8 cellular contexts compared by ENCODE assay signal in the genomic region with DNA sequence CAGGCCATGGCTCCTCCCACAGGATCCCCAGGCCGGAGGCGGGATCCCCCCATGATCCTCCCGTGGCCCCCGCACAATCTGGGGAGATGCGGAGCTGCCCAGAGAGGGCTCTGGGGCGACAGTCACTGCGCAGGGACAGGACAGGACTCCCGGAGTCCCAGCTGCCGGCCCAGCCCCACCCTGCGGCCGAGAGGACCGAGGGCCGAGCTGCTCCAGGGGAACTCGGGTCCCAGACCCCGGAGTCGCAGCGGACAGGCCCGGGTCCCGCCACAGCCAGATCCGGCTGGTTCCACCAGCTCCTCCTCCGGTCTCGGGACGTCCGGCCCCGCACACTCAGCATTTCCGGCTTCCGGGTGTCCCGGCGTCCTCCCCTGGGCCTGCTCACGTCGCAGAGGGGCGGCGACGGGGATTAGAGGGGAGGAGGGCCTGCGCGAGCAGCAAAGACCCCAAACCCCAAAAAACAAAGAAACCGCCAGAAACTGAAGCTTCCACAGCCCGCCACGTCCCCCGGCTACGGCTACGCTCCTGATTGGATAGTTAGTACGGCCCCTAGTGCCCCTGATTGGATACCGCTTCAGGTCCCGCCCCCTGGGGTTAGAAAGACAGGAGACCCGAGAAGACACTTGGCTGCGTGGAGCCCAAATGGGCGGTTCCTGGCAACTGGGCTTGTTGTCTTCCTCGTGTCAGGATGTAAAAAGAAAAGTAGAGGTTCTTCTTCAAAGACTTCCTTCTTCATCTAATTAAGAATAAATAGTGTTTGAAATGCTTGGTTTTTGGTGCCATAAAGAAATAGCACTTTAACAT. TPM values are rescaled to one million over a fixed set of nuclear protein-coding genes. Genes with fewer than 3 reads are reported as not detected.
DNase-seq lines count a peak whose midpoint lies in the region; ATAC-seq and TF ChIP-seq lines count a peak whose summit lies in the region.

No MANE protein-coding gene starts in this region.

- H3K36me3 ChIP-seq in left ventricle myocardium inferior, result no peaks in the 10 kb centered on the region
- H3K36me3 ChIP-seq in skeletal muscle satellite cell (ENCODE audit: insufficient read depth, low read length), result no peaks in the 10 kb centered on the region

- H3K4me3 Mint-ChIP-seq in T-cell, result peak overlapping the region; percentile 89 to 95 (median 93)

- H3K27ac ChIP-seq in adipose tissue (ENCODE audit: low read depth, low read length) (peak overlapping the region; percentile 91), left ventricle myocardium inferior (replicated peaks) (peak overlapping the region; percentile 97)

- H3K27me3 ChIP-seq in left ventricle myocardium inferior (ENCODE audit: low read depth), result peaks cover 6% of the 10 kb centered on the region
- no peaks in the 10 kb centered on the region for H3K27me3 ChIP-seq in skeletal muscle satellite cell (ENCODE audit: control insufficient read depth, insufficient read depth, low read length)

- peak; percentile 97 for DNase-seq in GM12865 (ENCODE audit: low read depth)
- peak; percentile 82 for DNase-seq in NCI-H1092 (lab: John Stamatoyannopoulos, UW)
- peak; percentile 90 to 98 (median 97) for DNase-seq in T-cell
- peak; percentile 97 for DNase-seq in left ventricle myocardium inferior
- DNase-seq in NCI-H187 (lab: John Stamatoyannopoulos, UW), result no peak

- H3K4me3 ChIP-seq in GM12865 (ENCODE audit: low read depth, low read length) (peak overlapping the region; percentile 98), left ventricle myocardium inferior (peak overlapping the region; percentile 93), skeletal muscle satellite cell (ENCODE audit: low read length) (peak overlapping the region; percentile 84)

- no peaks in the 10 kb centered on the region for H3K9me3 Mint-ChIP-seq in T-cell

- ATAC-seq in HG02623 (IDR thresholded peaks at IDR 0.05; ENCODE audit: unreplicated experiment), result peak; percentile 94
- peak; percentile 88 to 92 (median 88) for ATAC-seq in T-cell (replicated peaks in 1 of 4)

- CTCF ChIA-PET in T-cell (lab: Charles Lee), result interaction anchor here in 1 of 2 donors (0.6 to 1.4 kb wide), 2 partner anchors 11 to 358 kb away, joined by 4 to 5 read pairs; no protein-coding TSS in a partner anchor

- 0 to 1% (median 0%) methylated on average over 37 to 49 of the region's 49 CpGs for WGBS in adipose tissue, 3 donors

- H3K9me3 ChIP-seq in left ventricle myocardium inferior (replicated peaks), result no peaks in the 10 kb centered on the region
- H3K9me3 ChIP-seq in skeletal muscle satellite cell (replicated peaks; ENCODE audit: low read length), result no peaks in the 10 kb centered on the region

- H3K4me1 ChIP-seq in left ventricle myocardium inferior (peaks cover 13% of the 10 kb centered on the region), skeletal muscle satellite cell (ENCODE audit: control insufficient read depth, insufficient read depth, low read length) (peaks cover 4% of the 10 kb centered on the region)

- peaks cover 21 to 34% (median 26%) of the 10 kb centered on the region in 3 donors for H3K4me1 Mint-ChIP-seq in T-cell

- no peaks in the 10 kb centered on the region for H3K27me3 Mint-ChIP-seq in T-cell

- peak overlapping the region; percentile 92 for H3K9ac ChIP-seq in skeletal muscle satellite cell (ENCODE audit: low read depth, low read length)

- no peaks in the 10 kb centered on the region for H3K36me3 Mint-ChIP-seq in T-cell

- peak overlapping the region; percentile 97 to 99 for H3K27ac Mint-ChIP-seq in T-cell

- POLR2A ChIA-PET in T-cell (lab: Charles Lee), result interaction anchor here in 1 of 2 donors (0.6 to 0.7 kb wide), 2 partner anchors 9 to 12 kb away, joined by 3 read pairs; no protein-coding TSS in a partner anchor

- no peak for TF ChIP-seq CTCF in GM12865 (IDR thresholded peaks at IDR 0.05; ENCODE audit: insufficient read depth, low read depth, low read length, missing control alignments)
- TF ChIP-seq CTCF in left ventricle myocardium inferior (IDR thresholded peaks at IDR 0.05; ENCODE audit: borderline replicate concordance), result no peak

- intact Hi-C loops in left ventricle myocardium inferior (cut with micrococcal nuclease), result no loop called here

- H3K4me2 ChIP-seq in skeletal muscle satellite cell (ENCODE audit: low read length), result peak overlapping the region; percentile 92

RNA-seq across cellular contexts. Expression of gene OR10H1, which starts 21.3 kb away (rescaled TPM):
- total RNA-seq in T-cell, result under 1 TPM in 1 of 5 donors, not detected in 4; 0.16 TPM
- not detected for polyA plus RNA-seq in adipose tissue
- total RNA-seq in left ventricle myocardium inferior, result not detected
- not detected in 2 replicates for total RNA-seq in skeletal muscle satellite cell (2012; rRNA removed)

RNA-seq across cellular contexts. Expression of gene OR10H5, which starts 49.3 kb away (rescaled TPM):
- not detected for total RNA-seq in T-cell
- under 1 TPM in 1 of 3 donors, not detected in 2; 0.11 TPM for polyA plus RNA-seq in adipose tissue
- not detected for total RNA-seq in left ventricle myocardium inferior
- total RNA-seq in skeletal muscle satellite cell (2012; rRNA removed), result not detected in 2 replicates

Comparison
In these comparisons a context has a peak if more than half of its experiments do, and no peak if none do; other contexts are left out.
1. DNase-seq: peak in GM12865 (single experiment), NCI-H1092 (single experiment), T-cell (34 of 34) and left ventricle myocardium inferior (single experiment); none in NCI-H187 (0 of 2).
2. Peak in every context shown above with its lines, with median percentiles within 50 percentile points of each other: H3K4me3 ChIP-seq.